In genomic region chr3:96779810-96780209, GRCh38 we compare ENCODE assay signal across 27 cellular contexts. TPM values are rescaled to one million over a fixed set of nuclear protein-coding genes. Genes with fewer than 3 reads are reported as not detected.
A peak's percentile ranks its signal among the peaks of the same experiment; 100 is the strongest.
DNase-seq lines count a peak whose midpoint lies in the region; ATAC-seq, FAIRE-seq and TF ChIP-seq lines count a peak whose summit lies in the region.
"Had no signal": no experiment of that assay in that cellular context is flagged by ENCODE, and none has a peak within 500 bp of the region (broad histone marks: within the 10 kb centered on the region; RNA-seq: fewer than 3 reads in every experiment).

No MANE protein-coding gene starts in this region.

- H3K4me1 Mint-ChIP-seq in chondrocyte (ENCODE audit: low read depth) (no peaks in the 10 kb centered on the region), type B pancreatic cell (ENCODE audit: unreplicated experiment) (no peaks in the 10 kb centered on the region)
- H3K4me1 Mint-ChIP-seq: naive B cell; stimulated activated memory B cell treated with anti-CD40 and anti-IgM and Interleukin-4, amounts not matched to agents 10 μg/mL and 1 μg/mL and 100 μg/mL, for 72 hours had no signal

- CTCF ChIA-PET in HepG2 (lab: Yijun Ruan, JAX; ENCODE audit: low intra/inter-chr PET ratio, low total read pairs), result no interaction called here

- FAIRE-seq in HepG2 (lab: Jason Lieb, UNC), result no peak
- FAIRE-seq: HTR-8/SVneo had no signal

- H3K4me3 Mint-ChIP-seq in chondrocyte (ENCODE audit: unreplicated experiment) (no peak overlapping the region), type B pancreatic cell (no peak overlapping the region)
- H3K4me3 Mint-ChIP-seq: activated naive CD8-positive, alpha-beta T cell; activated T-helper 1 cell treated with anti-CD3 and anti-CD28 coated beads, Interleukin-12 subunit alpha, Interleukin-12 subunit beta, Interleukin-2, Interleukin-4 antibody, amounts not matched to agents 30 ng/mL and 10 ng/mL and 1 ng/mL, durations not matched to agents 14 hours and 24 hours and 36 hours; CD8-positive, alpha-beta T cell; effector memory CD8-positive, alpha-beta T cell; naive B cell; stimulated activated memory B cell treated with anti-CD40 and anti-IgM and Interleukin-4, amounts not matched to agents 10 μg/mL and 1 μg/mL and 100 μg/mL, for 72 hours had no signal

- POLR2A ChIA-PET in HepG2 (lab: Yijun Ruan, JAX), result no interaction called here

- ATAC-seq in HepG2 (no peak), right lobe of liver (no peak), GM18907 (IDR thresholded peaks at IDR 0.05; ENCODE audit: unreplicated experiment) (no peak)
- ATAC-seq: activated CD4-positive, CD25-positive, alpha-beta regulatory T cell treated with anti-CD3 and anti-CD28 coated beads, Interleukin-2, amount 50 U/mL, for 24 hours; CD8-positive, alpha-beta T cell; effector memory CD8-positive, alpha-beta T cell; Panc1; stimulated activated memory B cell treated with anti-CD40 and anti-IgM and Interleukin-4, amounts not matched to agents 10 μg/mL and 1 μg/mL and 100 μg/mL, for 72 hours had no signal

- H3F3A ChIP-seq in Loucy (ENCODE audit: low read depth), result no peaks in the 10 kb centered on the region

- BruUV-seq in HepG2 (replicated peaks; lab: Mats Ljungman, UMichigan), result no TSS peak

- H3K36me3 Mint-ChIP-seq in chondrocyte (ENCODE audit: low read depth) (no peaks in the 10 kb centered on the region), type B pancreatic cell (no peaks in the 10 kb centered on the region)
- H3K36me3 Mint-ChIP-seq: activated naive CD8-positive, alpha-beta T cell; CD8-positive, alpha-beta T cell; naive B cell; stimulated activated memory B cell treated with anti-CD40 and anti-IgM and Interleukin-4, amounts not matched to agents 10 μg/mL and 1 μg/mL and 100 μg/mL, for 72 hours had no signal

- H3K9ac ChIP-seq in HepG2 (ENCODE audit: insufficient read depth, low read depth, low read length) (no peak overlapping the region), Loucy (ENCODE audit: low read depth, low read length, poor library complexity, severe bottlenecking) (no peak overlapping the region)

- H3K27ac Mint-ChIP-seq in chondrocyte (ENCODE audit: unreplicated experiment) (no peak overlapping the region), type B pancreatic cell (no peak overlapping the region)
- H3K27ac Mint-ChIP-seq: activated naive CD8-positive, alpha-beta T cell; activated T-helper 1 cell treated with anti-CD3 and anti-CD28 coated beads, Interleukin-12 subunit alpha, Interleukin-12 subunit beta, Interleukin-2, Interleukin-4 antibody, amounts not matched to agents 30 ng/mL and 10 ng/mL and 1 ng/mL, durations not matched to agents 14 hours and 24 hours and 36 hours; CD8-positive, alpha-beta T cell; effector memory CD8-positive, alpha-beta T cell; naive B cell; stimulated activated memory B cell treated with anti-CD40 and anti-IgM and Interleukin-4, amounts not matched to agents 10 μg/mL and 1 μg/mL and 100 μg/mL, for 72 hours had no signal

- H3K4me2 ChIP-seq in HepG2 (ENCODE audit: low read depth, low read length) (no peak overlapping the region), Loucy (ENCODE audit: low read depth, low read length, poor library complexity, severe bottlenecking) (no peak overlapping the region)

- no peak for TF ChIP-seq POLR2A in HepG2 (IDR thresholded peaks at IDR 0.05; ENCODE audit: insufficient read depth in 1 of 2, low read depth in 2 of 2, low read length in 2 of 2)
- TF ChIP-seq POLR2A in right lobe of liver (IDR thresholded peaks at IDR 0.05), result no peak

- 30% methylated on average over 5 of the region's 6 CpGs for WGBS in HepG2 (ENCODE audit: low lambda C conversion rate)
- 20% methylated on average over 1 of the region's 6 CpGs for WGBS in right lobe of liver (ENCODE audit: insufficient coverage, low coverage, low lambda C conversion rate, missing lambda C conversion rate)

- H3K79me2 ChIP-seq in HepG2 (ENCODE audit: insufficient read depth, low read length) (no peaks in the 10 kb centered on the region), Loucy (ENCODE audit: insufficient read depth, low read length) (no peaks in the 10 kb centered on the region)

- H3K27me3 ChIP-seq in HepG2 (ENCODE audit: control insufficient read depth in 1 of 2, insufficient read depth in 2 of 2, low read length in 2 of 2), result no peaks in the 10 kb centered on the region
- H3K27me3 ChIP-seq in right lobe of liver, result no peaks in the 10 kb centered on the region
- no peaks in the 10 kb centered on the region for H3K27me3 ChIP-seq in Loucy (ENCODE audit: insufficient read depth, low read length, poor library complexity, severe bottlenecking)
- H3K27me3 ChIP-seq: ovary, sigmoid colon had no signal

- TF ChIP-seq EP300 in HepG2 (IDR thresholded peaks at IDR 0.05; ENCODE audit: low read depth in 2 of 2, low read length in 2 of 2) (no peak), HepG2 (CRISPR knock-in tag; IDR thresholded peaks at IDR 0.05; ENCODE audit: borderline replicate concordance) (no peak)

- DNase-seq in HepG2 (ENCODE audit: low spot score) (no peak), right lobe of liver (no peak), chondrocyte (ENCODE audit: low spot score) (no peak), type B pancreatic cell (ENCODE audit: extremely low spot score, unreplicated experiment) (no peak), NCI-H128 (lab: John Stamatoyannopoulos, UW; ENCODE audit: unreplicated experiment) (no peak), coronary artery (ENCODE audit: low spot score) (no peak)
- DNase-seq: CD8-positive, alpha-beta T cell; cerebellar nuclear complex; DMS79 treated with DMSO at 0.1 percent for 48 hours; effector memory CD8-positive, alpha-beta T cell; HCEC 1CT; Kasumi-1; naive B cell; NCI-H146; NCI-H748 treated with DMSO at 0.1 percent for 48 hours; ovary; sigmoid colon; T1000 had no signal

- H3K27me3 Mint-ChIP-seq in chondrocyte (ENCODE audit: low read depth), result peaks cover 3% of the 10 kb centered on the region
- H3K27me3 Mint-ChIP-seq in type B pancreatic cell, result no peaks in the 10 kb centered on the region
- H3K27me3 Mint-ChIP-seq: activated naive CD8-positive, alpha-beta T cell; effector memory CD8-positive, alpha-beta T cell; naive B cell; stimulated activated memory B cell treated with anti-CD40 and anti-IgM and Interleukin-4, amounts not matched to agents 10 μg/mL and 1 μg/mL and 100 μg/mL, for 72 hours had no signal

- H3K4me1 ChIP-seq in HepG2 (ENCODE audit: insufficient read depth, low read length), result no peaks in the 10 kb centered on the region
- no peaks in the 10 kb centered on the region for H3K4me1 ChIP-seq in right lobe of liver
- no peaks in the 10 kb centered on the region for H3K4me1 ChIP-seq in Loucy (ENCODE audit: insufficient read depth, low read length, poor library complexity, severe bottlenecking)
- H3K4me1 ChIP-seq: sigmoid colon had no signal

- H3K36me3 ChIP-seq in HepG2 (replicated peaks in 1 of 2; ENCODE audit: control insufficient read depth in 1 of 2, insufficient read depth in 2 of 2, low read length in 2 of 2) (no peaks in the 10 kb centered on the region), right lobe of liver (no peaks in the 10 kb centered on the region), Loucy (ENCODE audit: insufficient read depth, low read length) (no peaks in the 10 kb centered on the region)
- H3K36me3 ChIP-seq: ovary, sigmoid colon had no signal

- no peak for TF ChIP-seq RAD21 in HepG2 (CRISPR knock-in tag; IDR thresholded peaks at IDR 0.05)

- H3K4me3 ChIP-seq in HepG2 (replicated peaks in 1 of 3; ENCODE audit: insufficient read depth in 1 of 3, low read depth in 2 of 3, low read length in 3 of 3) (no peak overlapping the region), right lobe of liver (no peak overlapping the region), Loucy (ENCODE audit: low read length, poor library complexity, severe bottlenecking) (no peak overlapping the region), coronary artery (no peak overlapping the region)
- H3K4me3 ChIP-seq: ovary, sigmoid colon, SK-N-MC had no signal

- in situ Hi-C loops in HepG2 (cut with HindIII; ENCODE audit: extremely low pct_ligation_motif_present, low pct_unique_long_range_greater_than_20kb), result no loop called here

- TF ChIP-seq CTCF in HepG2 (CRISPR knock-in tag; IDR thresholded peaks at IDR 0.05) (peak; percentile 18), right lobe of liver (IDR thresholded peaks at IDR 0.05) (no peak), Loucy (conservative IDR thresholded peaks at IDR 0.05; ENCODE audit: low read length) (peak; percentile 42; the same call in 1 of the 2 replicates), chondrocyte (IDR thresholded peaks at IDR 0.05) (peak; percentile 38), type B pancreatic cell (conservative IDR thresholded peaks at IDR 0.05) (peak; percentile 40), coronary artery (IDR thresholded peaks at IDR 0.05) (no peak)

- H3K9me3 Mint-ChIP-seq in chondrocyte (ENCODE audit: low read depth) (peaks cover 15% of the 10 kb centered on the region), type B pancreatic cell (peaks cover 4% of the 10 kb centered on the region)

- H2AFZ ChIP-seq in HepG2 (ENCODE audit: low read length), result no peak overlapping the region
- no peak overlapping the region for H2AFZ ChIP-seq in Loucy (ENCODE audit: low read length)

- no peaks in the 10 kb centered on the region for H3K9me2 ChIP-seq in Loucy (replicated peaks; ENCODE audit: low read depth, low read length)

- intact Hi-C loops in HepG2 (cut with micrococcal nuclease; ENCODE audit: unreplicated experiment), result no loop called here
- intact Hi-C loops in right lobe of liver (cut with DNase I), result no loop called here

- H3K9me3 ChIP-seq in HepG2 (ENCODE audit: low read length) (peaks cover 11% of the 10 kb centered on the region), right lobe of liver (no peaks in the 10 kb centered on the region), Loucy (ENCODE audit: insufficient read depth, low read depth, low read length) (no peaks in the 10 kb centered on the region)
- H3K9me3 ChIP-seq: ovary, sigmoid colon had no signal

- H4K20me1 ChIP-seq in HepG2 (ENCODE audit: insufficient read depth, low read length) (no peaks in the 10 kb centered on the region), Loucy (ENCODE audit: insufficient read depth, low read length, poor library complexity, severe bottlenecking) (no peaks in the 10 kb centered on the region)

- H3K27ac ChIP-seq in HepG2 (ENCODE audit: extremely low read length, insufficient read depth, low read length) (no peak overlapping the region), right lobe of liver (no peak overlapping the region), coronary artery (no peak overlapping the region)
- H3K27ac ChIP-seq: ovary, sigmoid colon, SK-N-MC had no signal

RNA-seq across cellular contexts. Expression of gene EPHA6, which starts 34.6 kb away (rescaled TPM):
- total RNA-seq in HepG2 (2016; rRNA removed; fragmentation: Illumina TruSeq; extraction: Trizol) (not detected in 2 replicates), right lobe of liver (not detected), chondrocyte (0.33 to 0.70 TPM (median 0.62 TPM) in 3 replicates), type B pancreatic cell (ENCODE audit: low replicate concordance) (9.9 and 15.4 TPM in 2 replicates)
- not detected in 2 replicates for total RNA-seq in HepG2 (2016; cell fraction: cytosol; rRNA removed; fragmentation: Illumina TruSeq; extraction: Trizol; ENCODE audit: low read depth)
- total RNA-seq in HepG2 (2016; cell fraction: insoluble cytoplasmic fraction; rRNA removed; fragmentation: Illumina TruSeq; extraction: Trizol), result not detected in 2 replicates
- total RNA-seq in HepG2 (2016; cell fraction: membrane; rRNA removed; fragmentation: Illumina TruSeq; extraction: Trizol), result not detected in 2 replicates
- total RNA-seq in HepG2 (2016; cell fraction: nucleus; rRNA removed; fragmentation: Illumina TruSeq; extraction: Trizol), result not detected in 2 replicates
- polyA plus RNA-seq in HepG2 (2011; rRNA removed), result not detected in 2 replicates
- polyA plus RNA-seq in HepG2 (2011; cell fraction: cytosol; rRNA removed), result not detected in 2 replicates
- polyA plus RNA-seq in HepG2 (2011; cell fraction: nucleus; rRNA removed), result not detected in 2 replicates
- polyA plus RNA-seq in HepG2 (2012), result not detected in 2 replicates
- not detected in 2 replicates for polyA plus RNA-seq in HepG2 (2016; cell fraction: cytosol; fragmentation: Illumina TruSeq; extraction: Trizol; ENCODE audit: low read depth)
- not detected in 2 replicates for polyA plus RNA-seq in HepG2 (2016; cell fraction: insoluble cytoplasmic fraction; fragmentation: Illumina TruSeq; extraction: Trizol; ENCODE audit: low read depth)
- not detected in 2 replicates for polyA plus RNA-seq in HepG2 (2016; cell fraction: membrane; fragmentation: Illumina TruSeq; extraction: Trizol; ENCODE audit: low read depth)
- polyA plus RNA-seq in HepG2 (2016; cell fraction: nucleus; fragmentation: Illumina TruSeq; extraction: Trizol; ENCODE audit: insufficient read depth, low read depth), result not detected in 2 replicates
- 0.61 TPM in 1 of 2 replicates, not detected in the other for polyA minus RNA-seq in HepG2 (2011; rRNA and poly(A)+ RNA removed; ENCODE audit: low replicate concordance)
- not detected in 2 replicates for polyA minus RNA-seq in HepG2 (2011; cell fraction: cytosol; rRNA and poly(A)+ RNA removed)
- polyA minus RNA-seq in HepG2 (2011; cell fraction: nucleus; rRNA and poly(A)+ RNA removed), result not detected in 2 replicates
- total RNA-seq: activated T-helper 1 cell treated with anti-CD3 and anti-CD28 coated beads, Interleukin-12 subunit alpha, Interleukin-12 subunit beta, Interleukin-2, Interleukin-4 antibody, amounts not matched to agents 30 ng/mL and 10 ng/mL and 1 ng/mL, durations not matched to agents 14 hours and 24 hours and 36 hours; CD8-positive, alpha-beta T cell had no signal

Comparison
In these comparisons a context has a peak if more than half of its experiments do, and no peak if none do; other contexts are left out.
1. CTCF ChIP-seq: peak in HepG2 (single experiment), Loucy (single experiment), chondrocyte (single experiment) and type B pancreatic cell (single experiment); none in right lobe of liver (0 of 4) and coronary artery (single experiment).